ENCODE assay signal across 7 cellular contexts in genomic region chr9:15509931-15510788, GRCh38. TPM values are rescaled to one million over a fixed set of nuclear protein-coding genes. Genes with fewer than 3 reads are reported as not detected.
DNase-seq lines count a peak whose midpoint lies in the region; ATAC-seq and TF ChIP-seq lines count a peak whose summit lies in the region.

No MANE protein-coding gene starts in this region.

- peak; percentile 11 for ATAC-seq in GM18519 (IDR thresholded peaks at IDR 0.05; ENCODE audit: low FRiP score, unreplicated experiment)
- peak; percentile 47 for ATAC-seq in HG02840 (IDR thresholded peaks at IDR 0.05; ENCODE audit: low FRiP score, unreplicated experiment)
- peak; percentile 56 to 59 (median 56) for ATAC-seq in natural killer cell

- DNase-seq in NCI-H526 treated with DMSO at 0.1 percent for 48 hours (lab: John Stamatoyannopoulos, UW) (peak; percentile 80), activated T-cell treated with anti-CD3 and anti-CD28 coated beads for 48 hours (ENCODE audit: low read depth) (peak; percentile 46), natural killer cell (no peak)
- peak; percentile 41 to 73 (median 62) for DNase-seq in stimulated activated naive CD4-positive, alpha-beta T cell (lab: John Stamatoyannopoulos, UW)

- intact Hi-C loops in natural killer cell (cut with micrococcal nuclease) = loop anchor here (1.0 to 2.0 kb wide), 2 partner anchors 88 to 203 kb away; partner anchors contain the start of genes SNAPC3 and TTC39B

- H3K36me3 Mint-ChIP-seq in natural killer cell = no peaks in the 10 kb centered on the region

- H3K4me1 ChIP-seq in esophagus (ENCODE audit: control insufficient read depth in 2 of 2, insufficient read depth in 2 of 2, low read length in 1 of 2) = no peaks in the 10 kb centered on the region

- H3K4me3 Mint-ChIP-seq in natural killer cell = peak overlapping the region; percentile 96

- H3K27me3 ChIP-seq in esophagus (ENCODE audit: control insufficient read depth in 1 of 2, insufficient read depth in 2 of 2, low read length in 2 of 2) = no peaks in the 10 kb centered on the region

- no peaks in the 10 kb centered on the region for H3K9me3 ChIP-seq in esophagus (ENCODE audit: control insufficient read depth in 2 of 2, insufficient read depth in 1 of 2, low read depth in 1 of 2, low read length in 1 of 2)

- peaks cover 43 to 45% of the 10 kb centered on the region in 2 donors for H3K4me1 Mint-ChIP-seq in natural killer cell

- no peaks in the 10 kb centered on the region for H3K9me3 Mint-ChIP-seq in natural killer cell

- H3K4me3 ChIP-seq in esophagus (ENCODE audit: low read depth in 1 of 2, low read length in 2 of 2) = peak overlapping the region; percentile 86 to 94

- H3K27me3 Mint-ChIP-seq in natural killer cell (ENCODE audit: low read depth in 2 of 2) = no peaks in the 10 kb centered on the region

- peak overlapping the region; percentile 83 to 91 for H3K27ac ChIP-seq in esophagus (ENCODE audit: low read depth in 2 of 2, low read length in 1 of 2)

- 1 to 3% methylated on average over 44 to 76 of the region's 76 CpGs for WGBS in esophagus, 2 donors

- no peak for TF ChIP-seq CTCF in natural killer cell (IDR thresholded peaks at IDR 0.05)

- no peaks in the 10 kb centered on the region for H3K36me3 ChIP-seq in esophagus (ENCODE audit: control insufficient read depth in 2 of 2, insufficient read depth in 2 of 2, low read length in 1 of 2)

- peak overlapping the region; percentile 98 for H3K27ac Mint-ChIP-seq in natural killer cell

RNA-seq across cellular contexts. Expression of gene PSIP1, which starts 0.6 kb away (rescaled TPM):
- polyA plus RNA-seq in esophagus = 10 to 100 TPM; 14.4 to 15.0 TPM
- total RNA-seq in natural killer cell = 10 to 100 TPM; 50.3 to 83.1 (median 72.6) TPM

RNA-seq across cellular contexts. Expression of gene CCDC171, which starts 42.7 kb away (rescaled TPM):
- 1 to 10 TPM in 1 of 2 donors, under 1 TPM in 1; 0.55 to 1.2 TPM for polyA plus RNA-seq in esophagus
- total RNA-seq in natural killer cell = 1 to 10 TPM; 1.5 to 2.6 (median 2.2) TPM
